ENCODE assay signal across 2 cellular contexts in genomic region chr6:79070206-79070825, GRCh38.
A peak's percentile ranks its signal among the peaks of the same experiment; 100 is the strongest.
TF ChIP-seq lines count a peak whose summit lies in the region.

No MANE protein-coding gene starts in this region.

TF ChIP-seq in HEK293, 187 proteins besides CTCF, POLR2A, EP300 and RAD21:
- TF ChIP-seq ZNF473 (tag by site-specific recombination; IDR thresholded peaks at IDR 0.05) (no peak), ZNF335 (tag by site-specific recombination; conservative IDR thresholded peaks at IDR 0.05) (no peak), PRDM6 (tag by site-specific recombination; IDR thresholded peaks at IDR 0.05) (0 out of 2 replicates have a peak, but pooled peaks have one; percentile 8), MEIS1 (CRISPR knock-in tag; IDR thresholded peaks at IDR 0.05; ENCODE audit: borderline replicate concordance) (no peak), ZNF664 (tag by site-specific recombination; IDR thresholded peaks at IDR 0.05) (no peak), ZNF600 (tag by site-specific recombination; IDR thresholded peaks at IDR 0.05) (peak; percentile 51; the same call in 1 of the 2 replicates)

TF ChIP-seq in IMR-90, 13 proteins besides CTCF, POLR2A, EP300 and RAD21:
- TF ChIP-seq MAZ (IDR thresholded peaks at IDR 0.05; ENCODE audit: borderline replicate concordance, low read depth, low read length) (no peak), ELK1 (IDR thresholded peaks at IDR 0.05; ENCODE audit: borderline replicate concordance, low read depth, low read length) (no peak), NFE2L2 (IDR thresholded peaks at IDR 0.05; ENCODE audit: low read depth, low read length) (no peak), FOS (IDR thresholded peaks at IDR 0.05; ENCODE audit: low read depth, low read length) (no peak), RCOR1 (IDR thresholded peaks at IDR 0.05; ENCODE audit: insufficient replicate concordance, low read length) (no peak), SMC3 (IDR thresholded peaks at IDR 0.05; ENCODE audit: low read depth, low read length) (no peak), CEBPB (IDR thresholded peaks at IDR 0.05; ENCODE audit: low read depth, low read length) (no peak), MAFK (IDR thresholded peaks at IDR 0.05; ENCODE audit: low read depth, low read length) (no peak), BHLHE40 (IDR thresholded peaks at IDR 0.05; ENCODE audit: low read depth, low read length) (no peak), MXI1 (IDR thresholded peaks at IDR 0.05; ENCODE audit: borderline replicate concordance, low read depth, low read length) (no peak), RFX5 (IDR thresholded peaks at IDR 0.05; ENCODE audit: low read depth, low read length) (no peak), CHD1 (IDR thresholded peaks at IDR 0.05; ENCODE audit: low read depth, low read length) (no peak)
